In genomic region chr5:54886866-54887265, GRCh38 we compare ENCODE assay signal across 15 cellular contexts.
DNase-seq lines count a peak whose midpoint lies in the region; TF ChIP-seq lines count a peak whose summit lies in the region.
"Had no signal": no experiment of that assay in that cellular context is flagged by ENCODE, and none has a peak within 500 bp of the region (broad histone marks: within the 10 kb centered on the region; RNA-seq: fewer than 3 reads in every experiment).

No MANE protein-coding gene starts in this region.

- peaks cover 47% of the 10 kb centered on the region for H3K4me1 Mint-ChIP-seq in brain

- intact Hi-C loops in vagina (cut with DNase I): no loop called here

- H3K27ac Mint-ChIP-seq in brain: peak overlapping the region in 3 of 5 experiments; percentile 20 to 52 (median 22)
- H3K27ac Mint-ChIP-seq: CD4-positive, alpha-beta memory T cell; H9 had no signal

- H3K79me2 ChIP-seq in OCI-LY3 (ENCODE audit: low read length) (no peaks in the 10 kb centered on the region), parathyroid adenoma (no peaks in the 10 kb centered on the region)

- H3K4me1 ChIP-seq in OCI-LY3 (ENCODE audit: low read length) (peaks cover 22% of the 10 kb centered on the region), parathyroid adenoma (peaks cover 6% of the 10 kb centered on the region), vagina (peaks cover 4% of the 10 kb centered on the region)

- H4K20me1 ChIP-seq in OCI-LY3 (ENCODE audit: insufficient read depth, low read length): peaks cover 9% of the 10 kb centered on the region

- H2AFZ ChIP-seq in OCI-LY3 (ENCODE audit: low read depth, low read length) (no peak overlapping the region), parathyroid adenoma (peak overlapping the region; percentile 7)
- H2AFZ ChIP-seq: GM23248 had no signal

- peak overlapping the region; percentile 60 for H3K4me2 ChIP-seq in OCI-LY3 (ENCODE audit: low read length)
- no peak overlapping the region for H3K4me2 ChIP-seq in parathyroid adenoma (ENCODE audit: low read length)

- TF ChIP-seq POLR2A in vagina (IDR thresholded peaks at IDR 0.05): no peak

- TF ChIP-seq CTCF in OCI-LY3 (IDR thresholded peaks at IDR 0.05; ENCODE audit: low read depth, low read length) (no peak), brain (conservative IDR thresholded peaks at IDR 0.05) (no peak), parathyroid adenoma (IDR thresholded peaks at IDR 0.05) (no peak), vagina (IDR thresholded peaks at IDR 0.05) (no peak)

- H3K36me3 Mint-ChIP-seq in brain: peaks cover 5% of the 10 kb centered on the region

- peaks cover 53% of the 10 kb centered on the region for H3K27me3 Mint-ChIP-seq in brain

- no peak for DNase-seq in HuH-7 (ENCODE audit: low spot score)
- DNase-seq in T1000 (lab: John Stamatoyannopoulos, UW): no peak
- no peak for DNase-seq in vagina (ENCODE audit: extremely low spot score in 2 of 2)
- DNase-seq: C1 segment of cervical spinal cord; Calu3; CD4-positive, alpha-beta memory T cell; COR-L47; DMS53; DMS79 treated with DMSO at 0.1 percent for 48 hours; GF-D8; GM23248; H9 had no signal

- H3K27me3 ChIP-seq in OCI-LY3 (ENCODE audit: low read depth, low read length) (peaks cover 84% of the 10 kb centered on the region), parathyroid adenoma (ENCODE audit: control insufficient read depth, insufficient read depth, low read length) (no peaks in the 10 kb centered on the region), vagina (no peaks in the 10 kb centered on the region)

- no peak overlapping the region for H3K4me3 Mint-ChIP-seq in brain
- H3K4me3 Mint-ChIP-seq: CD4-positive, alpha-beta memory T cell; H9 had no signal

- H3K9ac ChIP-seq in OCI-LY3 (ENCODE audit: low read length): no peak overlapping the region
- no peak overlapping the region for H3K9ac ChIP-seq in parathyroid adenoma
- H3K9ac ChIP-seq: GM23248 had no signal

- H3K4me3 ChIP-seq in OCI-LY3 (ENCODE audit: low read length) (no peak overlapping the region), parathyroid adenoma (ENCODE audit: low read depth, low read length) (no peak overlapping the region), vagina (no peak overlapping the region)
- H3K4me3 ChIP-seq: GM23248 had no signal

- H3K9me3 Mint-ChIP-seq in brain: peaks cover 0 to 12% (median 4%) of the 10 kb centered on the region in 5 experiments

- H3K36me3 ChIP-seq in OCI-LY3 (replicated peaks; ENCODE audit: low read depth, low read length) (no peaks in the 10 kb centered on the region), parathyroid adenoma (ENCODE audit: control insufficient read depth, insufficient read depth, low read length) (no peaks in the 10 kb centered on the region), vagina (no peaks in the 10 kb centered on the region)

- H3K9me3 ChIP-seq in OCI-LY3 (ENCODE audit: insufficient read depth, low read length) (no peaks in the 10 kb centered on the region), parathyroid adenoma (ENCODE audit: control insufficient read depth, low read length) (no peaks in the 10 kb centered on the region), vagina (no peaks in the 10 kb centered on the region)

- H3K27ac ChIP-seq in OCI-LY3 (ENCODE audit: low read length) (no peak overlapping the region), parathyroid adenoma (no peak overlapping the region), vagina (no peak overlapping the region)
- H3K27ac ChIP-seq: GM23248 had no signal
